In genomic region chr3:62373215-62373614, GRCh38 we compare ENCODE assay signal across 12 cellular contexts. TPM values are rescaled to one million over a fixed set of nuclear protein-coding genes. Genes with fewer than 3 reads are reported as not detected.
DNase-seq lines count a peak whose midpoint lies in the region; ATAC-seq and TF ChIP-seq lines count a peak whose summit lies in the region.
"Had no signal": no experiment of that assay in that cellular context is flagged by ENCODE, and none has a peak within 500 bp of the region (broad histone marks: within the 10 kb centered on the region; RNA-seq: fewer than 3 reads in every experiment).

Gene FEZF2 (minus strand): TSS chr3:62373550. CDS start chr3:62372868, 682 bp downstream.

- no peaks in the 10 kb centered on the region for H3K9me3 Mint-ChIP-seq in activated naive CD8-positive, alpha-beta T cell (ENCODE audit: low read depth)
- H3K9me3 Mint-ChIP-seq in activated naive CD8-positive, alpha-beta T cell treated with anti-CD3 and anti-CD28 coated beads, Interleukin-2, amount 50 U/mL, for 24 hours, result no peaks in the 10 kb centered on the region
- H3K9me3 Mint-ChIP-seq in type B pancreatic cell, result no peaks in the 10 kb centered on the region

- no peak for DNase-seq in activated naive CD8-positive, alpha-beta T cell treated with anti-CD3 and anti-CD28 coated beads, Interleukin-2, amount 50 U/mL, for 24 hours
- DNase-seq in brain microvascular endothelial cell (no peak), lower leg skin (ENCODE audit: low spot score in 2 of 2) (no peak), type B pancreatic cell (ENCODE audit: extremely low spot score, unreplicated experiment) (no peak), NCI-H2081 (lab: John Stamatoyannopoulos, UW) (no peak), GM13977 (ENCODE audit: low spot score) (no peak)
- DNase-seq: activated CD4-positive, alpha-beta T cell treated with anti-CD3 and anti-CD28 coated beads, Interleukin-2, amount 50 U/mL, for 48 hours; NCI-H1436 had no signal

- H3K27me3 Mint-ChIP-seq in activated naive CD8-positive, alpha-beta T cell, result peaks cover 56% of the 10 kb centered on the region
- peaks cover 76% of the 10 kb centered on the region for H3K27me3 Mint-ChIP-seq in activated naive CD8-positive, alpha-beta T cell treated with anti-CD3 and anti-CD28 coated beads, Interleukin-2, amount 50 U/mL, for 24 hours
- peaks cover 99% of the 10 kb centered on the region for H3K27me3 Mint-ChIP-seq in type B pancreatic cell

- ATAC-seq in activated naive CD8-positive, alpha-beta T cell treated with anti-CD3 and anti-CD28 coated beads, Interleukin-2, amount 50 U/mL, for 24 hours, result no peak
- no peak for ATAC-seq in HG02571 (IDR thresholded peaks at IDR 0.05; ENCODE audit: unreplicated experiment)

- no peak within 1 kb of the TSS for H3K27ac Mint-ChIP-seq in activated naive CD8-positive, alpha-beta T cell
- no peak within 1 kb of the TSS for H3K27ac Mint-ChIP-seq in activated naive CD8-positive, alpha-beta T cell treated with anti-CD3 and anti-CD28 coated beads, Interleukin-2, amount 50 U/mL, for 24 hours
- H3K27ac Mint-ChIP-seq in type B pancreatic cell, result no peak within 1 kb of the TSS

- no peak within 1 kb of the TSS for H3K27ac ChIP-seq in brain microvascular endothelial cell
- H3K27ac ChIP-seq: neutrophil had no signal

- H3K4me1 Mint-ChIP-seq in activated naive CD8-positive, alpha-beta T cell (ENCODE audit: low read depth), result peaks cover 10% of the 10 kb centered on the region
- H3K4me1 Mint-ChIP-seq in activated naive CD8-positive, alpha-beta T cell treated with anti-CD3 and anti-CD28 coated beads, Interleukin-2, amount 50 U/mL, for 24 hours, result peaks cover 10% of the 10 kb centered on the region
- peaks cover 30% of the 10 kb centered on the region for H3K4me1 Mint-ChIP-seq in type B pancreatic cell (ENCODE audit: unreplicated experiment)

- H3K4me3 ChIP-seq in brain microvascular endothelial cell (ENCODE audit: low read depth, low read length), result peak within 1 kb of the TSS; percentile 20
- peak within 1 kb of the TSS; percentile 11 for H3K4me3 ChIP-seq in lower leg skin (ENCODE audit: low read depth, poor library complexity, severe bottlenecking)

- in situ Hi-C loops in brain microvascular endothelial cell (cut with HindIII; ENCODE audit: low pct_ligation_motif_present, low sequenced_read_pairs), result no loop called here
- in situ Hi-C loops in GM13977 (cut with MboI; ENCODE audit: low pct_unique_long_range_greater_than_20kb, low sequenced_read_pairs, unreplicated experiment), result no loop called here

- TF ChIP-seq POLR2A in lower leg skin (IDR thresholded peaks at IDR 0.05), result no peak

- no peaks in the 10 kb centered on the region for H3K36me3 Mint-ChIP-seq in activated naive CD8-positive, alpha-beta T cell
- no peaks in the 10 kb centered on the region for H3K36me3 Mint-ChIP-seq in activated naive CD8-positive, alpha-beta T cell treated with anti-CD3 and anti-CD28 coated beads, Interleukin-2, amount 50 U/mL, for 24 hours (ENCODE audit: low read depth)
- no peaks in the 10 kb centered on the region for H3K36me3 Mint-ChIP-seq in type B pancreatic cell

- H3K27me3 ChIP-seq in brain microvascular endothelial cell (replicated peaks), result peaks cover 94% of the 10 kb centered on the region

- H3K4me3 Mint-ChIP-seq in activated naive CD8-positive, alpha-beta T cell, result peak within 1 kb of the TSS; percentile 42
- H3K4me3 Mint-ChIP-seq in activated naive CD8-positive, alpha-beta T cell treated with anti-CD3 and anti-CD28 coated beads, Interleukin-2, amount 50 U/mL, for 24 hours, result no peak within 1 kb of the TSS
- H3K4me3 Mint-ChIP-seq in type B pancreatic cell, result peak within 1 kb of the TSS; percentile 63

- 1 to 4% methylated on average over 28 of the region's 28 CpGs for WGBS in lower leg skin, 2 donors

- intact Hi-C loops in lower leg skin (cut with DNase I; ENCODE audit: low total_unique reads), result no loop called here

- no peak for TF ChIP-seq CTCF in brain microvascular endothelial cell (IDR thresholded peaks at IDR 0.05; ENCODE audit: low read depth, low read length, missing control alignments)
- TF ChIP-seq CTCF in lower leg skin (IDR thresholded peaks at IDR 0.05), result no peak
- no peak for TF ChIP-seq CTCF in type B pancreatic cell (conservative IDR thresholded peaks at IDR 0.05)
- no peak for TF ChIP-seq CTCF in GM13977 (IDR thresholded peaks at IDR 0.05; ENCODE audit: extremely low read depth, insufficient read depth, missing control alignments)

- no peaks in the 10 kb centered on the region for H3K36me3 ChIP-seq in brain microvascular endothelial cell (replicated peaks)
- H3K36me3 ChIP-seq: neutrophil had no signal

RNA-seq across cellular contexts. Expression of gene FEZF2, which starts in this region (rescaled TPM):
- total RNA-seq in lower leg skin (not detected), type B pancreatic cell (ENCODE audit: low replicate concordance) (0.24 TPM in 1 of 2 replicates, not detected in the other)
- total RNA-seq: H4 had no signal
